Comparison of ENCODE assay signal across 22 cellular contexts in genomic region chr9:135579889-135580660, GRCh38. TPM values are rescaled to one million over a fixed set of nuclear protein-coding genes. Genes with fewer than 3 reads are reported as not detected.
DNase-seq lines count a peak whose midpoint lies in the region; ATAC-seq lines count a peak whose summit lies in the region.
"Had no signal": no experiment of that assay in that cellular context is flagged by ENCODE, and none has a peak within 500 bp of the region (broad histone marks: within the 10 kb centered on the region; RNA-seq: fewer than 3 reads in every experiment).

No MANE protein-coding gene starts in this region.

- no peak overlapping the region for H2BK15ac ChIP-seq in mesendoderm (replicated peaks; ENCODE audit: low read depth)

- peak; percentile 81 for DNase-seq in RPMI8226
- peak; percentile 28 for DNase-seq in posterior vena cava (ENCODE audit: low spot score)
- DNase-seq in mesendoderm, result no peak
- DNase-seq: 8988T; ACHN; AML-193; BE2C; CD4-positive, alpha-beta T cell; CD8-positive, alpha-beta memory T cell; DMS 273 treated with DMSO at 0.1 percent for 48 hours; DMS79; EL; GDM1; GOT3; H7; HCEC 1CT had no signal

- no peaks in the 10 kb centered on the region for H3K36me3 ChIP-seq in mesendoderm (ENCODE audit: control insufficient read depth, insufficient read depth, low read length)
- H3K36me3 ChIP-seq: BE2C; BLaER1 treated with 17β-estradiol and CSF1 and Interleukin-3, amounts not matched to agents 10 nM and 100 nM had no signal

- no peak overlapping the region for H3K4me3 ChIP-seq in mesendoderm (ENCODE audit: low read length)
- H3K4me3 ChIP-seq: A549; BLaER1 treated with 17β-estradiol and CSF1 and Interleukin-3, amounts not matched to agents 10 nM and 100 nM had no signal

- H3K23ac ChIP-seq in mesendoderm (ENCODE audit: low read length), result no peak overlapping the region

- no peaks in the 10 kb centered on the region for H3K79me2 ChIP-seq in mesendoderm (ENCODE audit: control insufficient read depth, insufficient read depth, low read length)

- no peak overlapping the region for H3K27ac ChIP-seq in mesendoderm (ENCODE audit: low read depth, low read length)
- H3K27ac ChIP-seq: A549; BLaER1 treated with 17β-estradiol and CSF1 and Interleukin-3, amounts not matched to agents 10 nM and 100 nM had no signal

- H3K9ac ChIP-seq in mesendoderm (ENCODE audit: low read length), result no peak overlapping the region
- H3K9ac ChIP-seq: BLaER1 treated with 17β-estradiol and CSF1 and Interleukin-3, amounts not matched to agents 10 nM and 100 nM had no signal

- H3K27me3 ChIP-seq in mesendoderm (ENCODE audit: insufficient read depth, low read length, poor library complexity), result no peaks in the 10 kb centered on the region
- H3K27me3 ChIP-seq: BE2C; BLaER1 treated with 17β-estradiol and CSF1 and Interleukin-3, amounts not matched to agents 10 nM and 100 nM had no signal

- no CpG with 5 or more reads among the region's 10 CpGs for WGBS in mesendoderm (ENCODE audit: extremely low coverage, insufficient coverage, low lambda C conversion rate)

- H2BK5ac ChIP-seq in mesendoderm (ENCODE audit: low read length), result no peak overlapping the region

- no peaks in the 10 kb centered on the region for H3K4me1 ChIP-seq in mesendoderm (ENCODE audit: control insufficient read depth, low read depth, low read length)
- H3K4me1 ChIP-seq: A549 had no signal

- H4K5ac ChIP-seq in mesendoderm (ENCODE audit: low read length), result no peak overlapping the region

- intact Hi-C loops in posterior vena cava (cut with DNase I), result no loop called here

- H3K4ac ChIP-seq in mesendoderm (ENCODE audit: low read depth, low read length), result no peak overlapping the region

- H3K4me2 ChIP-seq in mesendoderm (ENCODE audit: low read length), result no peak overlapping the region
- H3K4me2 ChIP-seq: A549; BLaER1 treated with 17β-estradiol and CSF1 and Interleukin-3, amounts not matched to agents 10 nM and 100 nM had no signal

- H3K56ac ChIP-seq in mesendoderm (ENCODE audit: low read length), result no peak overlapping the region

- ATAC-seq in HG03280 (IDR thresholded peaks at IDR 0.05; ENCODE audit: unreplicated experiment), result peak; percentile 45
- no peak for ATAC-seq in activated CD4-positive, CD25-positive, alpha-beta regulatory T cell treated with anti-CD3 and anti-CD28 coated beads, Interleukin-2, amount 50 U/mL, for 24 hours
- no peak for ATAC-seq in GM19452 (IDR thresholded peaks at IDR 0.05; ENCODE audit: unreplicated experiment)
- ATAC-seq: A549 had no signal

- no peak overlapping the region for H2BK120ac ChIP-seq in mesendoderm (ENCODE audit: low read depth, low read length)

- no peaks in the 10 kb centered on the region for H3K79me1 ChIP-seq in mesendoderm (ENCODE audit: low read length)

- H2AK5ac ChIP-seq in mesendoderm (ENCODE audit: low read length), result no peak overlapping the region

- H4K8ac ChIP-seq in mesendoderm (ENCODE audit: low read depth, low read length), result no peak overlapping the region

- H3K18ac ChIP-seq in mesendoderm (ENCODE audit: low read length), result no peak overlapping the region

RNA-seq across cellular contexts. Expression of gene PAEP, which starts 18.5 kb away (rescaled TPM):
- total RNA-seq in posterior vena cava, result not detected
- polyA plus RNA-seq in mesendoderm (2013, experiment 1 of 2), result 0.08 TPM
- not detected for polyA plus RNA-seq in mesendoderm (2013, experiment 2 of 2)
- total RNA-seq: CD4-positive, alpha-beta T cell; CD8-positive, alpha-beta memory T cell; H7 had no signal
- polyA plus RNA-seq: A549; CD14-positive monocyte; CD8-positive, alpha-beta memory T cell had no signal

RNA-seq across cellular contexts. Expression of gene OBP2A, which starts 34.1 kb away (rescaled TPM):
- not detected for total RNA-seq in posterior vena cava
- polyA plus RNA-seq in mesendoderm (2013, experiment 1 of 2), result not detected
- polyA plus RNA-seq in mesendoderm (2013, experiment 2 of 2), result not detected
- total RNA-seq: CD4-positive, alpha-beta T cell; CD8-positive, alpha-beta memory T cell; H7 had no signal
- polyA plus RNA-seq: A549; CD14-positive monocyte; CD8-positive, alpha-beta memory T cell had no signal

RNA-seq across cellular contexts. Expression of gene LCN1, which starts 58.8 kb away (rescaled TPM):
- total RNA-seq in posterior vena cava, result 1 to 10 TPM in 1 of 2 donors, not detected in 1; 2.4 TPM
- not detected for polyA plus RNA-seq in mesendoderm (2013, experiment 1 of 2)
- polyA plus RNA-seq in mesendoderm (2013, experiment 2 of 2), result 0.10 TPM
- total RNA-seq: CD4-positive, alpha-beta T cell; CD8-positive, alpha-beta memory T cell; H7 had no signal
- polyA plus RNA-seq: A549; CD14-positive monocyte; CD8-positive, alpha-beta memory T cell had no signal

RNA-seq across cellular contexts. Expression of gene GLT6D1, which starts 59.3 kb away (rescaled TPM):
- not detected for total RNA-seq in posterior vena cava
- 0.03 TPM for polyA plus RNA-seq in mesendoderm (2013, experiment 1 of 2)
- polyA plus RNA-seq in mesendoderm (2013, experiment 2 of 2), result not detected
- total RNA-seq: CD4-positive, alpha-beta T cell; CD8-positive, alpha-beta memory T cell; H7 had no signal
- polyA plus RNA-seq: A549; CD14-positive monocyte; CD8-positive, alpha-beta memory T cell had no signal
